Comparison of ENCODE assay signal across 1 cellular context in the genomic region with DNA sequence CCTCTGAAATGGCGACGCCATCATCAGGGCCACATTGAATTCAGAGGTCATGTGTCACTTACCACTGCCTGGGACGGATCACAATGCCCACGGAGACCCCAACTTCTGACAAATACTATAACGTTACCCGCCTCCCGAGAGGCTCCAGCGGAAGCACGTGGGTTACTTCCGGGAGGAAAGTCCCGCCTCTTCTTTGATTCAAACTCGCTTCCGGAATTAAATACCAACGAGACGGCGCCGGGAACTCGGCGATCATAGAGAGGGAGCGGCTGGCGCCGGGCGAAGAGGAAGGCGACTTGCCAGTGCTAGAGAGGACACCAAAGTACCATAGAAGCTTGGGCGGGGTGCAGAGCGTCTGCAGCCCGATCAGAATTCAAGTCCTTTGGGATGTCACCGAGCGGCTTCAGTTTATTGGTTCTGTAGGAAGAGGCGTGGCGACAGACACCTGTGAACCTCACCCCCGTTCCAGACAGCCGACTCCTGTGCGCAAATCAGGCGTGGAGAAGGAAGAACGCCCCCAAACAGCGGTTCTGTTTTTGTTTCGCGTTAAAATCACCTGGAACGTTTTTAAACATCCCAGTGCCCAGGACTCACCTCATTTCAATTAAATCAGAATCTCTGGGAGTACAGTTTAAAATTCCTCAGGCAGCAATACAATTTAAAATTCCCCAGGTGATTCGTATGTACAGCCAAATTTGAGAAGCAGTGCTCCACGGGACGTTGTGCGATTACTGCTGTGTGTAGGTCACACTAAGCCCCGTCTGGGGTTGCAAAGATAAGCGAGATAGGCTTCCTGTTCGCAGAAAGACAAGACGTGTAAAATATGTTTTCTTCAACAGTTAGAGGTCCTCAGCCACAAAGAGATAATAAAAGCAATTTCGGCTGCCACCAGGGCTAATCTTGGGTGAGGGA.
TF ChIP-seq lines count a peak whose summit lies in the region.

Gene TIMM10 (minus strand): TSS at position 159 of the 912 bp plus-strand sequence. CDS start 565 bp downstream, outside the sequence.

TF ChIP-seq in GM12878, 131 proteins besides CTCF, POLR2A, EP300 and RAD21 (continued from another document and continues in another):
- TF ChIP-seq REST (IDR thresholded peaks at IDR 0.05; ENCODE audit: low read depth, low read length) (no peak), CUX1 (IDR thresholded peaks at IDR 0.05; ENCODE audit: insufficient replicate concordance, low read depth, low read length) (no peak), SREBF2 (IDR thresholded peaks at IDR 0.05; ENCODE audit: low read length) (no peak), ZBTB40 (IDR thresholded peaks at IDR 0.05; ENCODE audit: borderline replicate concordance) (peak; percentile 93), TCF3 (IDR thresholded peaks at IDR 0.05; ENCODE audit: borderline replicate concordance, insufficient read depth, low read depth, low read length) (0 out of 2 replicates have a peak, but pooled peaks have one; percentile 13), MTA2 (IDR thresholded peaks at IDR 0.05; ENCODE audit: low read depth) (0 out of 2 replicates have a peak, but pooled peaks have one; percentile 11), NFYA (IDR thresholded peaks at IDR 0.05; ENCODE audit: borderline replicate concordance, low read depth, low read length) (no peak), ZNF622 (IDR thresholded peaks at IDR 0.05) (no peak), BCLAF1 (IDR thresholded peaks at IDR 0.05) (no peak), ATF2 (IDR thresholded peaks at IDR 0.05; ENCODE audit: low read length) (peak; percentile 42), BMI1 (IDR thresholded peaks at IDR 0.05; ENCODE audit: borderline replicate concordance) (no peak), HDAC2 (IDR thresholded peaks at IDR 0.05) (no peak)
- TF ChIP-seq, protein P1, sequence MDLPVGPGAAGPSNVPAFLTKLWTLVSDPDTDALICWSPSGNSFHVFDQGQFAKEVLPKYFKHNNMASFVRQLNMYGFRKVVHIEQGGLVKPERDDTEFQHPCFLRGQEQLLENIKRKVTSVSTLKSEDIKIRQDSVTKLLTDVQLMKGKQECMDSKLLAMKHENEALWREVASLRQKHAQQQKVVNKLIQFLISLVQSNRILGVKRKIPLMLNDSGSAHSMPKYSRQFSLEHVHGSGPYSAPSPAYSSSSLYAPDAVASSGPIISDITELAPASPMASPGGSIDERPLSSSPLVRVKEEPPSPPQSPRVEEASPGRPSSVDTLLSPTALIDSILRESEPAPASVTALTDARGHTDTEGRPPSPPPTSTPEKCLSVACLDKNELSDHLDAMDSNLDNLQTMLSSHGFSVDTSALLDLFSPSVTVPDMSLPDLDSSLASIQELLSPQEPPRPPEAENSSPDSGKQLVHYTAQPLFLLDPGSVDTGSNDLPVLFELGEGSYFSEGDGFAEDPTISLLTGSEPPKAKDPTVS (IDR thresholded peaks at IDR 0.05; ENCODE audit: low read depth, low read length), result no peak
- TF ChIP-seq, protein P2, sequence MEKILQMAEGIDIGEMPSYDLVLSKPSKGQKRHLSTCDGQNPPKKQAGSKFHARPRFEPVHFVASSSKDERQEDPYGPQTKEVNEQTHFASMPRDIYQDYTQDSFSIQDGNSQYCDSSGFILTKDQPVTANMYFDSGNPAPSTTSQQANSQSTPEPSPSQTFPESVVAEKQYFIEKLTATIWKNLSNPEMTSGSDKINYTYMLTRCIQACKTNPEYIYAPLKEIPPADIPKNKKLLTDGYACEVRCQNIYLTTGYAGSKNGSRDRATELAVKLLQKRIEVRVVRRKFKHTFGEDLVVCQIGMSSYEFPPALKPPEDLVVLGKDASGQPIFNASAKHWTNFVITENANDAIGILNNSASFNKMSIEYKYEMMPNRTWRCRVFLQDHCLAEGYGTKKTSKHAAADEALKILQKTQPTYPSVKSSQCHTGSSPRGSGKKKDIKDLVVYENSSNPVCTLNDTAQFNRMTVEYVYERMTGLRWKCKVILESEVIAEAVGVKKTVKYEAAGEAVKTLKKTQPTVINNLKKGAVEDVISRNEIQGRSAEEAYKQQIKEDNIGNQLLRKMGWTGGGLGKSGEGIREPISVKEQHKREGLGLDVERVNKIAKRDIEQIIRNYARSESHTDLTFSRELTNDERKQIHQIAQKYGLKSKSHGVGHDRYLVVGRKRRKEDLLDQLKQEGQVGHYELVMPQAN (conservative IDR thresholded peaks at IDR 0.05), result peak; percentile 83
- TF ChIP-seq, protein P3, sequence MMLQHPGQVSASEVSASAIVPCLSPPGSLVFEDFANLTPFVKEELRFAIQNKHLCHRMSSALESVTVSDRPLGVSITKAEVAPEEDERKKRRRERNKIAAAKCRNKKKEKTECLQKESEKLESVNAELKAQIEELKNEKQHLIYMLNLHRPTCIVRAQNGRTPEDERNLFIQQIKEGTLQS (IDR thresholded peaks at IDR 0.05; ENCODE audit: borderline replicate concordance, extremely low read depth, low read depth, low read length), result peak; percentile 26; the same call in 1 of the 2 replicates
- TF ChIP-seq, protein P4, sequence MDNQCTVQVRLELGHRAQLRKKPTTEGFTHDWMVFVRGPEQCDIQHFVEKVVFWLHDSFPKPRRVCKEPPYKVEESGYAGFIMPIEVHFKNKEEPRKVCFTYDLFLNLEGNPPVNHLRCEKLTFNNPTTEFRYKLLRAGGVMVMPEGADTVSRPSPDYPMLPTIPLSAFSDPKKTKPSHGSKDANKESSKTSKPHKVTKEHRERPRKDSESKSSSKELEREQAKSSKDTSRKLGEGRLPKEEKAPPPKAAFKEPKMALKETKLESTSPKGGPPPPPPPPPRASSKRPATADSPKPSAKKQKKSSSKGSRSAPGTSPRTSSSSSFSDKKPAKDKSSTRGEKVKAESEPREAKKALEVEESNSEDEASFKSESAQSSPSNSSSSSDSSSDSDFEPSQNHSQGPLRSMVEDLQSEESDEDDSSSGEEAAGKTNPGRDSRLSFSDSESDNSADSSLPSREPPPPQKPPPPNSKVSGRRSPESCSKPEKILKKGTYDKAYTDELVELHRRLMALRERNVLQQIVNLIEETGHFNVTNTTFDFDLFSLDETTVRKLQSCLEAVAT (IDR thresholded peaks at IDR 0.05), result 0 out of 2 replicates have a peak, but pooled peaks have one; percentile 46
